Comparison of ENCODE assay signal across 1 cellular context in the genomic region with DNA sequence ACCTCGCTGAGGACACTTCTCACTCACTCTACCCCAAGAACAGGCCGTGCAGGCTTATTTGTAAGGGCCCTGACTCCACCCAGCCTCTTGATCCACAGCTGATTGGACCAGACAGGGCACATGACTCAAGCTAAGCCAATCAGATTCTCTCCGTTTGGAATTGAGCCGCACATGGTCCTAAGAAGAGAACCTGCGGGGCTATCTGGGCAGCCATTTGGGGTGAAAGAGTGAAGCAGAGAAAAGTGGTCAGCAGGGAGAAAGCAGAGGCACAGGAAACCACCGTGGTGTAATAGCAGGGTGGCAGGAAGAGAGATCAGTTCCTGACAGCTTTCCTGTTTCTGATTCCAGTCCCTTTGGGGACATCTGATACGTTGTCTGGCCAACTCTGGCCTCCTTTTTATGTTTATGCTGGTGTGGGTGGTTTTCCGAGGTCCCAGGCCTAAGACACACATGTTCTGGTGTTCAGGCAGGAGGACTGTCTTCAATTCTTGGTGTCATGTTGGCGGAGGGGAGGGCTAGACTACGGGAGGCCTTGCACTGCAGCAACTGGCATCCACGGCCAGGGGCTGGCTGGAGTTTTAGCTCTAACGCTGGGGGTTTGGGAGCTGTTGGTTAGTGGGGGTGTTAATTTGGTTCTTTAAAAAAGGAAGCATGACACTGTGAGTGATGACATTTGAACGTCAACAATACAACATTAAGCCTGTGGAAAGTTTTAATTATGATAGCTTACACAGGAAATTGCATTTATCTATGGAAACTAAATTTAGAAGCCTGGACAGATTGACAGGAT.
TF ChIP-seq lines count a peak whose summit lies in the region.

No MANE protein-coding gene starts in this region.

TF ChIP-seq in IMR-90, 13 proteins besides CTCF, POLR2A, EP300 and RAD21:
- TF ChIP-seq SMC3 (IDR thresholded peaks at IDR 0.05; ENCODE audit: low read depth, low read length) = no peak
- TF ChIP-seq NFE2L2 (IDR thresholded peaks at IDR 0.05; ENCODE audit: low read depth, low read length) = no peak
- no peak for TF ChIP-seq BHLHE40 (IDR thresholded peaks at IDR 0.05; ENCODE audit: low read depth, low read length)
- no peak for TF ChIP-seq USF2 (IDR thresholded peaks at IDR 0.05; ENCODE audit: low read depth, low read length)
- TF ChIP-seq RCOR1 (IDR thresholded peaks at IDR 0.05; ENCODE audit: insufficient replicate concordance, low read length) = no peak
- TF ChIP-seq MXI1 (IDR thresholded peaks at IDR 0.05; ENCODE audit: borderline replicate concordance, low read depth, low read length) = no peak
- TF ChIP-seq, protein P1, sequence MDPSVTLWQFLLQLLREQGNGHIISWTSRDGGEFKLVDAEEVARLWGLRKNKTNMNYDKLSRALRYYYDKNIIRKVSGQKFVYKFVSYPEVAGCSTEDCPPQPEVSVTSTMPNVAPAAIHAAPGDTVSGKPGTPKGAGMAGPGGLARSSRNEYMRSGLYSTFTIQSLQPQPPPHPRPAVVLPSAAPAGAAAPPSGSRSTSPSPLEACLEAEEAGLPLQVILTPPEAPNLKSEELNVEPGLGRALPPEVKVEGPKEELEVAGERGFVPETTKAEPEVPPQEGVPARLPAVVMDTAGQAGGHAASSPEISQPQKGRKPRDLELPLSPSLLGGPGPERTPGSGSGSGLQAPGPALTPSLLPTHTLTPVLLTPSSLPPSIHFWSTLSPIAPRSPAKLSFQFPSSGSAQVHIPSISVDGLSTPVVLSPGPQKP (IDR thresholded peaks at IDR 0.05; ENCODE audit: borderline replicate concordance, low read depth, low read length) = no peak
- no peak for TF ChIP-seq MAZ (IDR thresholded peaks at IDR 0.05; ENCODE audit: borderline replicate concordance, low read depth, low read length)
- no peak for TF ChIP-seq RFX5 (IDR thresholded peaks at IDR 0.05; ENCODE audit: low read depth, low read length)
- TF ChIP-seq CHD1 (IDR thresholded peaks at IDR 0.05; ENCODE audit: low read depth, low read length) = no peak
- no peak for TF ChIP-seq FOS (IDR thresholded peaks at IDR 0.05; ENCODE audit: low read depth, low read length)
